In genomic region chr2:119333833-119334232, GRCh38 we compare ENCODE assay signal across 10 cellular contexts.
"Had no signal": no experiment of that assay in that cellular context is flagged by ENCODE, and none has a peak within 500 bp of the region (broad histone marks: within the 10 kb centered on the region; RNA-seq: fewer than 3 reads in every experiment).

No MANE protein-coding gene starts in this region.

- DNase-seq: GOT3, H7, H9, HCEC 1CT, HFFc6 had no signal

- ATAC-seq: GM23338, HCT116 had no signal

- FAIRE-seq: H1 had no signal

- H3K9ac ChIP-seq: GM23248 had no signal

- H3K27ac ChIP-seq: GM23248 had no signal

- H3K36me3 ChIP-seq: HAP-1 had no signal

- H3K9me3 ChIP-seq: HAP-1 had no signal

- H3K4me3 ChIP-seq: GM23248, GM23338, HAP-1 had no signal

- H2AFZ ChIP-seq: GM23248, GM23338 had no signal

- H3K4me2 ChIP-seq: GM23338 had no signal

- H3K4me1 ChIP-seq: HAP-1 had no signal
